24 cellular contexts compared by ENCODE assay signal in genomic region chr1:25581764-25582163, GRCh38. TPM values are rescaled to one million over a fixed set of nuclear protein-coding genes. Genes with fewer than 3 reads are reported as not detected.
A peak's percentile ranks its signal among the peaks of the same experiment; 100 is the strongest.
DNase-seq lines count a peak whose midpoint lies in the region; ATAC-seq and TF ChIP-seq lines count a peak whose summit lies in the region.
"Had no signal": no experiment of that assay in that cellular context is flagged by ENCODE, and none has a peak within 500 bp of the region (broad histone marks: within the 10 kb centered on the region; RNA-seq: fewer than 3 reads in every experiment).

No MANE protein-coding gene starts in this region.

- H3K36me3 ChIP-seq in NT2/D1 (ENCODE audit: insufficient read depth, insufficient read length, low read length) (no peaks in the 10 kb centered on the region), spleen (no peaks in the 10 kb centered on the region)

- ATAC-seq in Right ventricle myocardium inferior: peak; percentile 44
- peak; percentile 56 for ATAC-seq in left ventricle myocardium superior
- ATAC-seq: HepG2, PC-3 had no signal

- H3K4me1 ChIP-seq in NT2/D1 (ENCODE audit: insufficient read depth, insufficient read length) (peaks cover 28% of the 10 kb centered on the region), spleen (peaks cover 0 to 22% (median 6%) of the 10 kb centered on the region in 6 donors)

- TF ChIP-seq POLR2A in spleen (IDR thresholded peaks at IDR 0.05): no peak

- DNase-seq in Right ventricle myocardium inferior (ENCODE audit: missing footprints) (no peak), cardiac septum (ENCODE audit: low spot score) (no peak), NT2/D1 (ENCODE audit: low read depth, low spot score) (no peak), left ventricle myocardium superior (no peak), spleen (peak; percentile 59), mesenteric fat pad (ENCODE audit: low spot score) (no peak), SKM-1 treated with dmso at 0.1 percent for 144 hours (lab: John Stamatoyannopoulos, UW; ENCODE audit: unreplicated experiment) (no peak)
- no peak for DNase-seq in effector CD8-positive, alpha-beta T cell (lab: John Stamatoyannopoulos, UW)
- DNase-seq: Calu3; CD8-positive, alpha-beta memory T cell; DMS53; EL; KG1; NCI-H1092; NCI-H1436 treated with DMSO at 0.1 percent for 48 hours; NCI-H1930; NCI-H2227 treated with DMSO at 0.1 percent for 48 hours; NCI-H774; PC-3; SHP77 treated with DMSO at 0.1 percent for 48 hours; SK-N-SH had no signal

- H3K9me3 ChIP-seq in NT2/D1 (ENCODE audit: insufficient read depth, low read length) (no peaks in the 10 kb centered on the region), spleen (no peaks in the 10 kb centered on the region)
- H3K9me3 ChIP-seq: SK-N-SH had no signal

- no peak overlapping the region for H3K27ac ChIP-seq in spleen
- H3K27ac ChIP-seq: C4-2B, HL-60 had no signal

- no peak for TF ChIP-seq CTCF in spleen (IDR thresholded peaks at IDR 0.05 in 8 of 11, conservative IDR thresholded peaks at IDR 0.05 in 3 of 11)

- intact Hi-C loops in Right ventricle myocardium inferior (cut with DNase I) (no loop called here), cardiac septum (cut with DNase I) (no loop called here), left ventricle myocardium superior (cut with micrococcal nuclease) (no loop called here), spleen (cut with DNase I; ENCODE audit: low total_unique reads) (no loop called here)

- H3K9ac ChIP-seq in NT2/D1 (ENCODE audit: insufficient read length, low read depth): peak overlapping the region; percentile 52
- H3K9ac ChIP-seq: SK-N-SH had no signal

- H3K4me3 ChIP-seq in NT2/D1 (ENCODE audit: insufficient read length, low read depth): no peak overlapping the region
- no peak overlapping the region for H3K4me3 ChIP-seq in spleen

- WGBS in spleen, 5 donors: 56 to 87% (median 64%) methylated on average over 4 to 5 of the region's 5 CpGs

- no peaks in the 10 kb centered on the region for H3K27me3 ChIP-seq in NT2/D1 (ENCODE audit: insufficient read depth, insufficient read length)
- no peaks in the 10 kb centered on the region for H3K27me3 ChIP-seq in spleen (replicated peaks in 1 of 7)

RNA-seq across cellular contexts. Expression of gene MAN1C1, which starts 34.8 kb away (rescaled TPM):
- total RNA-seq in Right ventricle myocardium inferior (19.5 TPM), cardiac septum (16.7 TPM), left ventricle myocardium superior (17.9 TPM), spleen (10 to 100 TPM; 25.0 to 54.3 (median 47.2) TPM), mesenteric fat pad (21.9 TPM)
- 1 to 10 TPM; 4.6 to 7.0 (median 6.9) TPM for polyA plus RNA-seq in spleen

RNA-seq across cellular contexts. Expression of gene LDLRAP1, which starts 38.4 kb away (rescaled TPM):
- 12.3 TPM for total RNA-seq in Right ventricle myocardium inferior
- 14.4 TPM for total RNA-seq in cardiac septum
- 11.8 TPM for total RNA-seq in left ventricle myocardium superior
- total RNA-seq in spleen: 100 to 1,000 TPM in 1 of 7 donors, 10 to 100 TPM in 6; 62.6 to 105 (median 82.3) TPM
- 10 to 100 TPM; 21.7 to 45.9 (median 28.4) TPM for polyA plus RNA-seq in spleen
- 27.6 TPM for total RNA-seq in mesenteric fat pad
